ENCODE assay signal across 10 cellular contexts in the genomic region with DNA sequence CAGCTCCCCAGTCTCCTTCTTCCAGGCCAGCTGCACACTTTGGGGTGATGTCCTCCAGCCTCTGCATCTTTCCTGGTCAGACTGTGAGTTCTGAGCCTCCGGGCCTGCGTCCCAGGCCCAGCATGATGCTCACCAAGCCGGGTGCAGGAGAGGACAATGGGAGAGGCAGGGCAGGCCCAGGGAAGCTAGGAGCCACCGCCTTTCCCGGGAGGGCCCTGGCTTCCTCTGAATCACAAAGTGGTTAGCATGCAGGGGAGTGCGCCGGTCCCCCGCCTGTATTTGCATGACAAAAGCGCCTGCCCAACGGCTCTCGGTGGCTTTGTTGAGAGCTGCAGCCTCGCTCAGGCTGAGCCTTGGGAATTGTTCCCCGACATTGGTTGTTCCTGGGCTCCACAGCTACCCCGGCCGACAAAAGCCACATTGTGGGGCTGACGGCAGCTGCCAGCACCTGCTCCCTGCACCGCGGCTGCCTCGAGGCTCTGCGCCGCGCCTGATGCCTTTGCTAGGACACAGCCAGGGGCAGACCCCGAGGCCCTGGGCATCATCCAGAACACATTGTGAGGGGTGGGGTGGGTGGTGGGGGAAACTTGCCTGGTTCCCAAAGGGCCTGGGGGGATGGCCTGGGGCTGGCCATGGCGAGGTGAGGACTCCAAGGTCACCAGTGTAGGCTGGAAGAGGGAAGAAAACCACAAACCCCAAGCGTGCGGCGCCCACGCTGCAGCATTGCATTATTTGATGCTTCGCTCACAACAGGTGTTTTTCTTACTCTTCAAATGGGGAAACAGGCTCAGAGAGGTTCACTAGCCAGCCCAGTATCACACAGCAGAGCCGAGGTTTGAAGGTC. TPM values are rescaled to one million over a fixed set of nuclear protein-coding genes. Genes with fewer than 3 reads are reported as not detected.
DNase-seq lines count a peak whose midpoint lies in the region; ATAC-seq and TF ChIP-seq lines count a peak whose summit lies in the region.
"Had no signal": no experiment of that assay in that cellular context is flagged by ENCODE, and none has a peak within 500 bp of the region (broad histone marks: within the 10 kb centered on the region; RNA-seq: fewer than 3 reads in every experiment).

No MANE protein-coding gene starts in this region.

- TF ChIP-seq CTCF in HFFc6 (IDR thresholded peaks at IDR 0.05) = no peak
- TF ChIP-seq CTCF in WERI-Rb-1 (IDR thresholded peaks at IDR 0.05; ENCODE audit: low read depth, low read length) = no peak

- ATAC-seq in Right ventricle myocardium inferior = peak; percentile 42
- ATAC-seq in HG02840 (IDR thresholded peaks at IDR 0.05; ENCODE audit: low FRiP score, unreplicated experiment) = no peak
- ATAC-seq: activated naive CD4-positive, alpha-beta T cell treated with anti-CD3 and anti-CD28 coated beads, Interleukin-2, amount 50 U/mL, for 72 hours had no signal

- H3K9me3 Mint-ChIP-seq in HFFc6 = no peaks in the 10 kb centered on the region
- H3K9me3 Mint-ChIP-seq: activated naive CD4-positive, alpha-beta T cell treated with anti-CD3 and anti-CD28 coated beads, Interleukin-2, amount 50 U/mL, for 72 hours had no signal

- intact Hi-C loops in Right ventricle myocardium inferior (cut with DNase I) = no loop called here

- H3K9me3 ChIP-seq in HAP-1 (no peaks in the 10 kb centered on the region), WERI-Rb-1 (ENCODE audit: severe bottlenecking) (no peaks in the 10 kb centered on the region)

- in situ Hi-C loops in HAP-1 (cut with MboI; ENCODE audit: low sequenced_read_pairs) = no loop called here

- H3K27me3 ChIP-seq in HAP-1 (ENCODE audit: low read depth) (no peaks in the 10 kb centered on the region), WERI-Rb-1 (ENCODE audit: insufficient read depth, low read depth, severe bottlenecking) (no peaks in the 10 kb centered on the region)

- DNase-seq in HAP-1 (ENCODE audit: low spot score in 2 of 2) (peak; percentile 97), NCI-H69 (lab: John Stamatoyannopoulos, UW) (peak; percentile 96), Right ventricle myocardium inferior (ENCODE audit: missing footprints) (peak; percentile 76), nucleus accumbens (lab: John Stamatoyannopoulos, UW) (peak in 55 of 56 donors; percentile 37 to 97 (median 88)), HFFc6 (no peak), DMS53 (lab: John Stamatoyannopoulos, UW) (no peak), WERI-Rb-1 (no peak)

- H3K27ac Mint-ChIP-seq in HFFc6 = no peak overlapping the region
- H3K27ac Mint-ChIP-seq: activated naive CD4-positive, alpha-beta T cell treated with anti-CD3 and anti-CD28 coated beads, Interleukin-2, amount 50 U/mL, for 72 hours had no signal

- no peak overlapping the region for H3K4me3 Mint-ChIP-seq in HFFc6

- H3K4me1 Mint-ChIP-seq in HFFc6 (ENCODE audit: low read depth) = no peaks in the 10 kb centered on the region

- H3K36me3 ChIP-seq in HAP-1 (replicated peaks) = no peaks in the 10 kb centered on the region
- no peaks in the 10 kb centered on the region for H3K36me3 ChIP-seq in WERI-Rb-1

- H3K4me1 ChIP-seq in HAP-1 = peaks cover 34% of the 10 kb centered on the region

- no peak overlapping the region for H3K27ac ChIP-seq in WERI-Rb-1
- H3K27ac ChIP-seq: SK-N-MC had no signal

- H3K27me3 Mint-ChIP-seq in HFFc6 (ENCODE audit: insufficient read depth) = peaks cover 38% of the 10 kb centered on the region

- H3K4me3 ChIP-seq in HAP-1 = no peak overlapping the region
- H3K4me3 ChIP-seq in WERI-Rb-1 (ENCODE audit: low read depth, low read length) = no peak overlapping the region
- H3K4me3 ChIP-seq: SK-N-MC had no signal

- H3K36me3 Mint-ChIP-seq in HFFc6 (ENCODE audit: low read depth) = no peaks in the 10 kb centered on the region
- H3K36me3 Mint-ChIP-seq: activated naive CD4-positive, alpha-beta T cell treated with anti-CD3 and anti-CD28 coated beads, Interleukin-2, amount 50 U/mL, for 72 hours had no signal

RNA-seq across cellular contexts. Expression of gene KLF13, which starts 20.0 kb away (rescaled TPM):
- total RNA-seq in Right ventricle myocardium inferior = 63.4 TPM
- 10 to 100 TPM; 22.5 to 29.1 (median 23.5) TPM for total RNA-seq in HFFc6 (2021; fragmentation: NEBNext Ultra II Directional; extraction: Animal tissue kit (Norgen Biotek cat#: 25700))

Comparison
In these comparisons a context has a peak if more than half of its experiments do, and no peak if none do; other contexts are left out.
1. DNase-seq: peak in HAP-1 (2 of 2), NCI-H69 (single experiment), Right ventricle myocardium inferior (single experiment) and nucleus accumbens (55 of 56); none in HFFc6 (single experiment), DMS53 (single experiment) and WERI-Rb-1 (single experiment).